In genomic region chr6:27479319-27480182, GRCh38 we compare ENCODE assay signal across 8 cellular contexts. TPM values are rescaled to one million over a fixed set of nuclear protein-coding genes. Genes with fewer than 3 reads are reported as not detected.
DNase-seq lines count a peak whose midpoint lies in the region; ATAC-seq and TF ChIP-seq lines count a peak whose summit lies in the region.

No MANE protein-coding gene starts in this region.

- peak overlapping the region; percentile 94 for H3K27ac ChIP-seq in CD4-positive, alpha-beta T cell (ENCODE audit: low read depth, low read length)

- no peaks in the 10 kb centered on the region for H3K36me3 Mint-ChIP-seq in CD4-positive, alpha-beta T cell (ENCODE audit: low read depth)
- no peaks in the 10 kb centered on the region for H3K36me3 Mint-ChIP-seq in activated CD4-positive, alpha-beta memory T cell treated with anti-CD3 and anti-CD28 coated beads for 36 hours

- POLR2A ChIA-PET in CD4-positive, alpha-beta T cell (lab: Charles Lee): interaction anchor here (0.6 to 3.6 kb wide), 78 partner anchors 10 to 1532 kb away, joined by 3 to 52 read pairs (median 6); partner anchors contain the start of genes HMGN4, POM121L2, ZKSCAN4 and ZNF391
- POLR2A ChIA-PET in activated CD4-positive, alpha-beta memory T cell treated with anti-CD3 and anti-CD28 coated beads for 36 hours (lab: Charles Lee): interaction anchor here (0.8 to 1.8 kb wide), 8 partner anchors 8 to 388 kb away, joined by 3 to 10 read pairs (median 4); partner anchors contain the start of gene ZNF391

- no peak for TF ChIP-seq CTCF in CD4-positive, alpha-beta T cell (IDR thresholded peaks at IDR 0.05)

- no peak overlapping the region for H3K27ac Mint-ChIP-seq in CD4-positive, alpha-beta T cell
- H3K27ac Mint-ChIP-seq in activated CD4-positive, alpha-beta memory T cell treated with anti-CD3 and anti-CD28 coated beads for 36 hours: no peak overlapping the region

- peak; percentile 82 to 91 (median 87) for DNase-seq in CD4-positive, alpha-beta T cell
- DNase-seq in NCI-H82 (lab: John Stamatoyannopoulos, UW) (peak; percentile 91), lung microvascular endothelial cell (ENCODE audit: low read depth in 2 of 2) (peak; percentile 89 to 92)
- peak; percentile 89 for DNase-seq in activated CD4-positive, alpha-beta memory T cell treated with anti-CD3 and anti-CD28 coated beads for 36 hours
- peak; percentile 74 for DNase-seq in effector CD4-positive, alpha-beta T cell
- DNase-seq in stimulated activated CD4-positive, alpha-beta T cell treated with anti-CD3 and anti-CD28 coated beads, TNF-alpha, amount 100 ng/mL, for 48 hours (ENCODE audit: low read depth in 3 of 3): peak; percentile 72 to 81 (median 73)

- no peaks in the 10 kb centered on the region for H3K9me3 Mint-ChIP-seq in CD4-positive, alpha-beta T cell
- H3K9me3 Mint-ChIP-seq in activated CD4-positive, alpha-beta memory T cell treated with anti-CD3 and anti-CD28 coated beads for 36 hours: no peaks in the 10 kb centered on the region

- ATAC-seq in CD4-positive, alpha-beta T cell (ENCODE audit: poor library complexity): peak; percentile 71
- ATAC-seq in GM19395 (IDR thresholded peaks at IDR 0.05; ENCODE audit: unreplicated experiment): peak; percentile 58
- peak; percentile 57 for ATAC-seq in HG03520 (IDR thresholded peaks at IDR 0.05; ENCODE audit: unreplicated experiment)

- H3K4me3 Mint-ChIP-seq in CD4-positive, alpha-beta T cell: no peak overlapping the region
- H3K4me3 Mint-ChIP-seq in activated CD4-positive, alpha-beta memory T cell treated with anti-CD3 and anti-CD28 coated beads for 36 hours: no peak overlapping the region

- H3K27me3 Mint-ChIP-seq in CD4-positive, alpha-beta T cell: no peaks in the 10 kb centered on the region
- no peaks in the 10 kb centered on the region for H3K27me3 Mint-ChIP-seq in activated CD4-positive, alpha-beta memory T cell treated with anti-CD3 and anti-CD28 coated beads for 36 hours

- no peaks in the 10 kb centered on the region for H3K27me3 ChIP-seq in CD4-positive, alpha-beta T cell (ENCODE audit: control insufficient read depth, insufficient read depth, low read length)

- peaks cover 3% of the 10 kb centered on the region for H3K4me1 Mint-ChIP-seq in CD4-positive, alpha-beta T cell (ENCODE audit: low read depth)
- peaks cover 5% of the 10 kb centered on the region for H3K4me1 Mint-ChIP-seq in activated CD4-positive, alpha-beta memory T cell treated with anti-CD3 and anti-CD28 coated beads for 36 hours (ENCODE audit: low read depth)

- intact Hi-C loops in CD4-positive, alpha-beta T cell (cut with DNase I, micrococcal nuclease): loop anchor here (1.0 to 10.0 kb wide), 15 partner anchors 24 to 1455 kb away; partner anchors contain the start of genes HMGN4 (in 1 of the 2) and ZSCAN23 (in 1 of the 2)
- intact Hi-C loops in activated CD4-positive, alpha-beta memory T cell treated with anti-CD3 and anti-CD28 coated beads for 36 hours (cut with micrococcal nuclease): loop anchor here (1.0 to 10.0 kb wide), 17 partner anchors 15 to 1501 kb away; partner anchors contain the start of genes ABT1 and ZNF391

- H3K9me3 ChIP-seq in CD4-positive, alpha-beta T cell (ENCODE audit: control insufficient read depth, low read length): no peaks in the 10 kb centered on the region

- CTCF ChIA-PET in CD4-positive, alpha-beta T cell (lab: Charles Lee): interaction anchor here (0.9 to 1.6 kb wide), 8 partner anchors 25 to 352 kb away, joined by 3 to 8 read pairs (median 4); no protein-coding TSS in a partner anchor
- CTCF ChIA-PET in activated CD4-positive, alpha-beta memory T cell treated with anti-CD3 and anti-CD28 coated beads for 36 hours (lab: Charles Lee): interaction anchor here (0.7 to 1.4 kb wide), 7 partner anchors 16 to 393 kb away, joined by 3 to 7 read pairs (median 3); a partner anchor contains a TSS

RNA-seq across cellular contexts. Expression of gene ZNF184, which starts 6.6 kb away (rescaled TPM):
- 10 to 100 TPM; 19.6 to 21.1 TPM for total RNA-seq in CD4-positive, alpha-beta T cell
- 10 to 100 TPM; 12.2 to 12.7 TPM for total RNA-seq in activated CD4-positive, alpha-beta memory T cell treated with anti-CD3 and anti-CD28 coated beads for 36 hours
- 3.9 and 4.4 TPM in 2 replicates for total RNA-seq in lung microvascular endothelial cell

Comparison
In these comparisons a context has a peak if more than half of its experiments do, and no peak if none do; other contexts are left out.
1. Peak in every context shown above with its lines: DNase-seq, ATAC-seq and H3K27ac ChIP-seq.